ENCODE assay signal across 8 cellular contexts in the genomic region with DNA sequence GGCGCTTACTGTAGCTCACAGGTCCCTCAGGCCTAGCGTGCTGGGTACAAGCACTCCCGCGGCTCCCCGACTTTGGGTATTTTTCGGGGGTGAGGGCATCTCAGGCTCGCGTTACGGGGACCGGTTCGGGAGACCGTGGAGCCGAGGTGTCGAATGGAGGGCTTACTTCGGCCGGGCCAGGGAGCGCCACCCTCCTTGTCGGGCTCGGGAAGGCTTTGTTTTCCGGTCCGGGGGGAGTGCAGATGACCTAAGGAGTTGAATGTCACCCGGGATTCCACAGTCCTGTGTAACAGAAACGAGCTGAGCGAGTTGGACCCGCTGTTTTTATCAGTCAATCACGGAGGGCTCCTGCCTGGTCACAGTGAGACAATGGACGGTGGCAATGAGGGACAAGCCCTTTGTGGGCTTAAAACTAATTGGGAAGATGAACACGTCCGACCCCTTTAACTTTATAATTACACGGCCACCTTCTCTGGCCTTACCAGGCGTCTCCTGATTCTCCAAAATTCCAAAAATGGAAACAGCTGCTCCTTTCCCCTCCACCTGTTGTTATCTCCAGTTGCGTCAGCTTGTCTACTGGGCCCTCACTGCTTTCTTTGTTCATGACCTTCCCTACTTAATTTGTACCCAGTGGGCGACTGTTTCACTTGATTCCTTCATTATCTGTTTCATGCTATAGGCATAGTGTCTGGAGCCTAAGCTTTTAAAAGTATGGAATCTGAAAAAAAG. TPM values are rescaled to one million over a fixed set of nuclear protein-coding genes. Genes with fewer than 3 reads are reported as not detected.
A peak's percentile ranks its signal among the peaks of the same experiment; 100 is the strongest.
DNase-seq lines count a peak whose midpoint lies in the region; ATAC-seq, FAIRE-seq and TF ChIP-seq lines count a peak whose summit lies in the region.

No MANE protein-coding gene starts in this region.

- peaks cover 16% of the 10 kb centered on the region for H3K27me3 Mint-ChIP-seq in activated CD4-positive, alpha-beta T cell treated with anti-CD3 and anti-CD28 coated beads for 36 hours

- H3K4me3 ChIP-seq in K562 (peak overlapping the region; percentile 51), HepG2 (replicated peaks in 1 of 3; ENCODE audit: insufficient read depth in 1 of 3, low read depth in 2 of 3, low read length in 3 of 3) (peak overlapping the region in 1 of 3 experiments; percentile 71; a peak in 2 of 6 replicates), tibial artery (peak overlapping the region; percentile 75 to 76)

- in situ Hi-C loops in K562 (cut with MboI): no loop called here
- in situ Hi-C loops in HepG2 (cut with HindIII; ENCODE audit: extremely low pct_ligation_motif_present, low pct_unique_long_range_greater_than_20kb): no loop called here

- peak overlapping the region; percentile 71 for H3K4me3 Mint-ChIP-seq in activated CD4-positive, alpha-beta T cell treated with anti-CD3 and anti-CD28 coated beads for 36 hours

- H3K9me1 ChIP-seq in K562 (ENCODE audit: control insufficient read depth, insufficient read depth, low read length): no peaks in the 10 kb centered on the region

- H3K9ac ChIP-seq in K562 (ENCODE audit: insufficient read depth in 1 of 2, low read depth in 2 of 2, low read length in 2 of 2) (peak overlapping the region; percentile 81 to 98), HepG2 (ENCODE audit: insufficient read depth, low read depth, low read length) (peak overlapping the region; percentile 58; the same call in 1 of the 2 replicates)

- intact Hi-C loops in activated CD4-positive, alpha-beta T cell treated with anti-CD3 and anti-CD28 coated beads for 36 hours (cut with DNase I, micrococcal nuclease): loop anchor here (2.0 to 10.0 kb wide), 2 partner anchors 60 to 388 kb away; no protein-coding TSS in a partner anchor
- intact Hi-C loops in K562 (cut with micrococcal nuclease): loop anchor here (5.0 to 10.0 kb wide), 4 partner anchors 160 to 548 kb away; a partner anchor contains a TSS
- intact Hi-C loops in HepG2 (cut with micrococcal nuclease; ENCODE audit: unreplicated experiment): loop anchor here (5.0 to 10.0 kb wide), 2 partner anchors 50 to 242 kb away; a partner anchor contains a TSS
- intact Hi-C loops in tibial artery (cut with DNase I; ENCODE audit: low total_unique reads): loop anchor here (5.0 kb wide), 1 partner anchor 485 kb away; a partner anchor contains a TSS

- TF ChIP-seq POLR2A in K562 (conservative IDR thresholded peaks at IDR 0.05) (no peak), HepG2 (IDR thresholded peaks at IDR 0.05; ENCODE audit: insufficient read depth in 1 of 2, low read depth in 2 of 2, low read length in 2 of 2) (no peak)

- H3K27me3 ChIP-seq in K562 (ENCODE audit: control insufficient read depth in 2 of 2, insufficient read depth in 2 of 2, low read length in 2 of 2) (peaks cover 6% of the 10 kb centered on the region in 2 experiments; a peak in 1 of 5 replicates), HepG2 (ENCODE audit: control insufficient read depth in 1 of 2, insufficient read depth in 2 of 2, low read length in 2 of 2) (no peaks in the 10 kb centered on the region; a peak in 1 of 5 replicates), tibial artery (no peaks in the 10 kb centered on the region)

- BruUV-seq in K562 (replicated peaks; lab: Mats Ljungman, UMichigan): TSS peak; percentile 90
- BruUV-seq in HepG2 (replicated peaks; lab: Mats Ljungman, UMichigan): no TSS peak

- TF ChIP-seq RAD21 in K562 (CRISPR knock-in tag; conservative IDR thresholded peaks at IDR 0.05 in 1 of 2, IDR thresholded peaks at IDR 0.05 in 1 of 2) (no peak; a peak in 1 of 4 replicates), HepG2 (CRISPR knock-in tag; IDR thresholded peaks at IDR 0.05) (no peak)

- WGBS in K562 (ENCODE audit: insufficient coverage, low coverage, missing lambda C conversion rate): 89% methylated on average over 33 of the region's 33 CpGs
- 82% methylated on average over 17 of the region's 33 CpGs for WGBS in HepG2 (ENCODE audit: low lambda C conversion rate)

- H3K27ac Mint-ChIP-seq in activated CD4-positive, alpha-beta T cell treated with anti-CD3 and anti-CD28 coated beads for 36 hours: no peak overlapping the region

- H3K4me1 ChIP-seq in K562 (replicated peaks in 1 of 2; ENCODE audit: control insufficient read depth in 2 of 2, insufficient read depth in 2 of 2, low read length in 2 of 2) (peaks cover 6 to 17% of the 10 kb centered on the region in 2 experiments; a peak in 4 of 5 replicates), HepG2 (ENCODE audit: insufficient read depth, low read length) (peaks cover 19% of the 10 kb centered on the region), tibial artery (peaks cover 0 to 14% (median 8%) of the 10 kb centered on the region in 4 donors)

- no peak for FAIRE-seq in K562 (lab: Jason Lieb, UNC)
- no peak for FAIRE-seq in HepG2 (lab: Jason Lieb, UNC)

- H3K36me3 ChIP-seq in K562 (ENCODE audit: control insufficient read depth, insufficient read depth, low read length): no peaks in the 10 kb centered on the region
- H3K36me3 ChIP-seq in HepG2 (replicated peaks in 1 of 2; ENCODE audit: control insufficient read depth in 1 of 2, insufficient read depth in 2 of 2, low read length in 2 of 2): no peaks in the 10 kb centered on the region
- H3K36me3 ChIP-seq in tibial artery: no peaks in the 10 kb centered on the region

- no peaks in the 10 kb centered on the region for H3K36me3 Mint-ChIP-seq in activated CD4-positive, alpha-beta T cell treated with anti-CD3 and anti-CD28 coated beads for 36 hours (ENCODE audit: low read depth)

- no peaks in the 10 kb centered on the region for H4K20me1 ChIP-seq in K562 (replicated peaks; ENCODE audit: control insufficient read depth, insufficient read depth, low read length)
- H4K20me1 ChIP-seq in HepG2 (ENCODE audit: insufficient read depth, low read length): no peaks in the 10 kb centered on the region

- no peaks in the 10 kb centered on the region for H3K9me3 ChIP-seq in K562 (replicated peaks; ENCODE audit: control insufficient read depth, insufficient read depth, low read depth, low read length)
- no peaks in the 10 kb centered on the region for H3K9me3 ChIP-seq in HepG2 (ENCODE audit: low read length)
- H3K9me3 ChIP-seq in tibial artery: no peaks in the 10 kb centered on the region

- TF ChIP-seq CTCF in K562 (IDR thresholded peaks at IDR 0.05 in 2 of 3, conservative IDR thresholded peaks at IDR 0.05 in 1 of 3; ENCODE audit: insufficient read depth in 2 of 3, low read depth in 1 of 3, low read length in 3 of 3) (no peak), HepG2 (CRISPR knock-in tag; IDR thresholded peaks at IDR 0.05) (no peak), tibial artery (IDR thresholded peaks at IDR 0.05) (no peak)

- POLR2A ChIA-PET in activated CD4-positive, alpha-beta T cell treated with anti-CD3 and anti-CD28 coated beads for 36 hours (lab: Charles Lee): no interaction called here
- POLR2A ChIA-PET in K562 (lab: Yijun Ruan, JAX): interaction anchor here (0.6 to 0.7 kb wide), 2 partner anchors 21 to 102 kb away, joined by 3 read pairs; no protein-coding TSS in a partner anchor
- POLR2A ChIA-PET in HepG2 (lab: Yijun Ruan, JAX): no interaction called here

- TF ChIP-seq EP300 in K562 (IDR thresholded peaks at IDR 0.05; ENCODE audit: low read length) (no peak), HepG2 (IDR thresholded peaks at IDR 0.05; ENCODE audit: low read depth in 2 of 2, low read length in 2 of 2) (no peak), HepG2 (CRISPR knock-in tag; IDR thresholded peaks at IDR 0.05; ENCODE audit: borderline replicate concordance) (no peak)

- H3K27ac ChIP-seq in K562 (ENCODE audit: extremely low read depth, low read depth, low read length) (peak overlapping the region; percentile 82), HepG2 (ENCODE audit: extremely low read length, insufficient read depth, low read length) (no peak overlapping the region), tibial artery (peak overlapping the region; percentile 73 to 86)

- ATAC-seq in activated CD4-positive, alpha-beta T cell treated with anti-CD3 and anti-CD28 coated beads for 36 hours: no peak
- ATAC-seq in K562 (no peak), HepG2 (no peak), HG02759 (IDR thresholded peaks at IDR 0.05; ENCODE audit: unreplicated experiment) (no peak), HG03460 (IDR thresholded peaks at IDR 0.05; ENCODE audit: unreplicated experiment) (no peak)

- H3K79me2 ChIP-seq in K562 (ENCODE audit: control insufficient read depth, insufficient read depth, low read length) (no peaks in the 10 kb centered on the region), HepG2 (ENCODE audit: insufficient read depth, low read length) (no peaks in the 10 kb centered on the region)

- CTCF ChIA-PET in activated CD4-positive, alpha-beta T cell treated with anti-CD3 and anti-CD28 coated beads for 36 hours (lab: Charles Lee): interaction anchor here (0.5 to 1.7 kb wide), 7 partner anchors 17 to 800 kb away, joined by 3 to 5 read pairs (median 3); no protein-coding TSS in a partner anchor
- CTCF ChIA-PET in K562 (lab: Yijun Ruan, JAX; ENCODE audit: low intra/inter-chr PET ratio): interaction anchor here (0.7 kb wide), 1 partner anchor 650 kb away, joined by 4 read pairs; no protein-coding TSS in a partner anchor
- CTCF ChIA-PET in HepG2 (lab: Yijun Ruan, JAX; ENCODE audit: low intra/inter-chr PET ratio, low total read pairs): no interaction called here

- no peaks in the 10 kb centered on the region for H3K9me3 Mint-ChIP-seq in activated CD4-positive, alpha-beta T cell treated with anti-CD3 and anti-CD28 coated beads for 36 hours (ENCODE audit: low read depth)

- H3K4me2 ChIP-seq in K562 (ENCODE audit: insufficient read depth, low read length) (peak overlapping the region; percentile 86), HepG2 (ENCODE audit: low read depth, low read length) (peak overlapping the region; percentile 92)

- H2AFZ ChIP-seq in K562 (ENCODE audit: low read depth, low read length) (peak overlapping the region; percentile 99), HepG2 (ENCODE audit: low read length) (no peak overlapping the region)

- DNase-seq in activated CD4-positive, alpha-beta T cell treated with anti-CD3 and anti-CD28 coated beads for 36 hours: no peak
- no peak for DNase-seq in activated CD4-positive, alpha-beta T cell treated with anti-CD3 and anti-CD28 coated beads for 48 hours
- DNase-seq in K562 (ENCODE audit: extremely low read depth in 1 of 4, low spot score in 3 of 4): no peak
- DNase-seq in HepG2 (ENCODE audit: low spot score): no peak
- DNase-seq in tibial artery: no peak
- DNase-seq in NCI-H1694 treated with DMSO at 0.1 percent for 48 hours (lab: John Stamatoyannopoulos, UW): no peak

- peaks cover 6% of the 10 kb centered on the region for H3K4me1 Mint-ChIP-seq in activated CD4-positive, alpha-beta T cell treated with anti-CD3 and anti-CD28 coated beads for 36 hours

RNA-seq across cellular contexts. Expression of a gene that starts 0.9 kb away (rescaled TPM):
- total RNA-seq in activated CD4-positive, alpha-beta T cell treated with anti-CD3 and anti-CD28 coated beads for 36 hours: under 1 TPM; 0.37 to 0.62 TPM
- 7.6 and 8.0 TPM in 2 replicates for total RNA-seq in K562 (2011; cell fraction: chromatin; rRNA removed; ENCODE audit: low replicate concordance)
- 6.8 TPM in 2 replicates for total RNA-seq in K562 (2011; cell fraction: nucleolus; rRNA removed)
- 7.6 and 7.9 TPM in 2 replicates for total RNA-seq in K562 (2011; cell fraction: nucleoplasm; rRNA removed)
- total RNA-seq in K562 (2014; rRNA removed): 1.9 and 3.1 TPM in 2 replicates
- total RNA-seq in K562 (2014; rRNA removed; fragmentation: Illumina TruSeq; extraction: Trizol): 2.5 and 3.5 TPM in 2 replicates
- 2.2 and 2.3 TPM in 2 replicates for total RNA-seq in K562 (2015; rRNA removed; fragmentation: Illumina TruSeq; extraction: Trizol)
- total RNA-seq in K562 (2021): 3.6 and 5.3 TPM in 2 replicates
- 5.5 and 6.2 TPM in 2 replicates for polyA plus RNA-seq in K562 (2011; rRNA removed)
- 3.9 and 5.6 TPM in 2 replicates for polyA plus RNA-seq in K562 (2011; cell fraction: cytosol; rRNA removed)
- 13.0 and 17.4 TPM in 2 replicates for polyA plus RNA-seq in K562 (2011; cell fraction: nucleus; rRNA removed)
- polyA plus RNA-seq in K562 (2012): 2.8 and 3.7 TPM in 2 replicates
- polyA plus RNA-seq in K562 (2014; fragmentation: Illumina TruSeq; extraction: Trizol): 3.8 and 4.1 TPM in 2 replicates
- 1 to 10 TPM; 2.5 to 4.3 TPM for polyA plus RNA-seq in K562 (2014; fragmentation: Nextera tagmentation; extraction: Ambion mirVana)
- 4.1 and 5.1 TPM in 2 replicates for polyA plus RNA-seq in K562 (2014; rRNA removed)
- polyA minus RNA-seq in K562 (2011; rRNA and poly(A)+ RNA removed): 2.6 and 4.2 TPM in 2 replicates
- polyA minus RNA-seq in K562 (2011; cell fraction: cytosol; rRNA and poly(A)+ RNA removed): 1.2 and 4.9 TPM in 2 replicates
- 2.7 and 3.1 TPM in 2 replicates for polyA minus RNA-seq in K562 (2011; cell fraction: nucleus; rRNA and poly(A)+ RNA removed)
- 1.5 and 1.9 TPM in 2 replicates for total RNA-seq in HepG2 (2016; rRNA removed; fragmentation: Illumina TruSeq; extraction: Trizol)
- 0.35 and 1.0 TPM in 2 replicates for total RNA-seq in HepG2 (2016; cell fraction: cytosol; rRNA removed; fragmentation: Illumina TruSeq; extraction: Trizol; ENCODE audit: low read depth)
- total RNA-seq in HepG2 (2016; cell fraction: insoluble cytoplasmic fraction; rRNA removed; fragmentation: Illumina TruSeq; extraction: Trizol): 1.7 and 2.3 TPM in 2 replicates
- 1.1 TPM in 2 replicates for total RNA-seq in HepG2 (2016; cell fraction: membrane; rRNA removed; fragmentation: Illumina TruSeq; extraction: Trizol)
- 2.7 and 3.3 TPM in 2 replicates for total RNA-seq in HepG2 (2016; cell fraction: nucleus; rRNA removed; fragmentation: Illumina TruSeq; extraction: Trizol)
- 2.3 and 2.8 TPM in 2 replicates for polyA plus RNA-seq in HepG2 (2011; rRNA removed)
- 1.1 and 1.2 TPM in 2 replicates for polyA plus RNA-seq in HepG2 (2011; cell fraction: cytosol; rRNA removed)
- 6.0 TPM in 2 replicates for polyA plus RNA-seq in HepG2 (2011; cell fraction: nucleus; rRNA removed)
- 1.0 and 1.7 TPM in 2 replicates for polyA plus RNA-seq in HepG2 (2012)
- 0.08 and 0.17 TPM in 2 replicates for polyA plus RNA-seq in HepG2 (2016; cell fraction: cytosol; fragmentation: Illumina TruSeq; extraction: Trizol; ENCODE audit: low read depth)
- polyA plus RNA-seq in HepG2 (2016; cell fraction: insoluble cytoplasmic fraction; fragmentation: Illumina TruSeq; extraction: Trizol; ENCODE audit: low read depth): 1.0 and 1.4 TPM in 2 replicates
- polyA plus RNA-seq in HepG2 (2016; cell fraction: membrane; fragmentation: Illumina TruSeq; extraction: Trizol; ENCODE audit: low read depth): 0.38 and 0.47 TPM in 2 replicates
- polyA plus RNA-seq in HepG2 (2016; cell fraction: nucleus; fragmentation: Illumina TruSeq; extraction: Trizol; ENCODE audit: insufficient read depth, low read depth): 9.8 and 10.9 TPM in 2 replicates
- 0.48 and 6.0 TPM in 2 replicates for polyA minus RNA-seq in HepG2 (2011; rRNA and poly(A)+ RNA removed; ENCODE audit: low replicate concordance)
- 0.30 and 0.44 TPM in 2 replicates for polyA minus RNA-seq in HepG2 (2011; cell fraction: cytosol; rRNA and poly(A)+ RNA removed)
- 1.0 and 1.4 TPM in 2 replicates for polyA minus RNA-seq in HepG2 (2011; cell fraction: nucleus; rRNA and poly(A)+ RNA removed)
